ENCODE assay signal across 30 cellular contexts in genomic region chr9:22039258-22039657, GRCh38. TPM values are rescaled to one million over a fixed set of nuclear protein-coding genes. Genes with fewer than 3 reads are reported as not detected.
DNase-seq lines count a peak whose midpoint lies in the region; ATAC-seq and TF ChIP-seq lines count a peak whose summit lies in the region.
"Had no signal": no experiment of that assay in that cellular context is flagged by ENCODE, and none has a peak within 500 bp of the region (broad histone marks: within the 10 kb centered on the region; RNA-seq: fewer than 3 reads in every experiment).

No MANE protein-coding gene starts in this region.

- H2AFZ ChIP-seq in smooth muscle cell (ENCODE audit: low read depth), result no peak overlapping the region

- peak overlapping the region; percentile 84 for H3K27ac ChIP-seq in smooth muscle cell (ENCODE audit: low read depth)
- H3K27ac ChIP-seq: brain microvascular endothelial cell, heart left ventricle, lower lobe of right lung, prostate gland, sigmoid colon, upper lobe of left lung had no signal

- H4K20me1 ChIP-seq in smooth muscle cell (ENCODE audit: low read depth), result no peaks in the 10 kb centered on the region

- WGBS in smooth muscle cell (ENCODE audit: low lambda C conversion rate), result 71% methylated on average over 3 of the region's 3 CpGs

- no peaks in the 10 kb centered on the region for H3K27me3 ChIP-seq in smooth muscle cell (ENCODE audit: low read depth)
- H3K27me3 ChIP-seq: brain microvascular endothelial cell, heart left ventricle, sigmoid colon, upper lobe of left lung had no signal

- peak overlapping the region; percentile 15 for H3K9ac ChIP-seq in smooth muscle cell (ENCODE audit: low read depth)

- DNase-seq in NCI-H69 (lab: John Stamatoyannopoulos, UW) (peak; percentile 9), amniotic epithelial cell (ENCODE audit: low read depth) (peak; percentile 69), fibroblast of villous mesenchyme (ENCODE audit: low read depth) (peak; percentile 73), smooth muscle cell (lab: John Stamatoyannopoulos, UW; ENCODE audit: unreplicated experiment) (no peak), NCI-H187 (lab: John Stamatoyannopoulos, UW) (no peak)
- DNase-seq: activated CD4-positive, alpha-beta T cell treated with anti-CD3 and anti-CD28 coated beads, Interleukin-2, amount 50 U/mL, for 48 hours; activated CD8-positive, alpha-beta memory T cell treated with anti-CD3 and anti-CD28 coated beads, Interleukin-2, amount 50 U/mL, for 4 hours; activated naive CD4-positive, alpha-beta T cell treated with anti-CD3 and anti-CD28 coated beads, Interleukin-2, amount 10 ng/mL, durations not matched to agents 7 days and 5 days; amniotic stem cell; brain microvascular endothelial cell; C1 segment of cervical spinal cord; DMS153; heart left ventricle; HFFc6; kidney; lower lobe of right lung; naive thymus-derived CD8-positive, alpha-beta T cell; NCI-H1105; NCI-H187 treated with DMSO at 0.1 percent for 48 hours; NCI-H524 treated with DMSO at 0.1 percent for 48 hours; nucleus accumbens; SHP77; sigmoid colon; stimulated activated CD4-positive, alpha-beta T cell treated with anti-CD3 and anti-CD28 coated beads, Interleukin-4, amount 100 ng/mL, for 4 hours; upper lobe of left lung had no signal

- H3K4me2 ChIP-seq in smooth muscle cell, result peak overlapping the region; percentile 58

- H3F3A ChIP-seq in smooth muscle cell (ENCODE audit: low read depth), result peaks cover 7% of the 10 kb centered on the region

- ATAC-seq in HG03097 (IDR thresholded peaks at IDR 0.05; ENCODE audit: low FRiP score, unreplicated experiment) (no peak), SK-N-SH treated with all-trans-retinoic acid at 6 μM for 48 hours (no peak)
- ATAC-seq: activated CD4-positive, CD25-positive, alpha-beta regulatory T cell treated with anti-CD3 and anti-CD28 coated beads, Interleukin-2, amount 50 U/mL, for 24 hours; heart left ventricle; K562; lower lobe of right lung; naive thymus-derived CD8-positive, alpha-beta T cell had no signal

- no peaks in the 10 kb centered on the region for H3K36me3 ChIP-seq in smooth muscle cell (ENCODE audit: low read depth)
- H3K36me3 ChIP-seq: brain microvascular endothelial cell, heart left ventricle, lower lobe of right lung, prostate gland, sigmoid colon, upper lobe of left lung had no signal

- H3K4me3 ChIP-seq in fibroblast of villous mesenchyme (ENCODE audit: low read depth, low read length) (no peak overlapping the region), smooth muscle cell (no peak overlapping the region)
- H3K4me3 ChIP-seq: heart left ventricle, K562, lower lobe of right lung, prostate gland, sigmoid colon, upper lobe of left lung had no signal

- no peak for TF ChIP-seq CTCF in fibroblast of villous mesenchyme (IDR thresholded peaks at IDR 0.05; ENCODE audit: insufficient read depth, low read depth, low read length)
- TF ChIP-seq CTCF in smooth muscle cell (IDR thresholded peaks at IDR 0.05; ENCODE audit: borderline replicate concordance, insufficient read depth, poor library complexity, severe bottlenecking), result no peak

- H3K4me1 ChIP-seq in smooth muscle cell (ENCODE audit: low read depth), result peaks cover 6% of the 10 kb centered on the region
- H3K4me1 ChIP-seq: prostate gland had no signal

- no peaks in the 10 kb centered on the region for H3K9me3 ChIP-seq in smooth muscle cell (replicated peaks; ENCODE audit: low read depth)
- H3K9me3 ChIP-seq: heart left ventricle, lower lobe of right lung, prostate gland, sigmoid colon, upper lobe of left lung had no signal

- no peaks in the 10 kb centered on the region for H3K79me2 ChIP-seq in smooth muscle cell (ENCODE audit: low read depth)

TF ChIP-seq in SK-N-SH treated with all-trans-retinoic acid at 6 μM for 48 hours, 23 proteins besides CTCF, POLR2A, EP300 and RAD21:
- TF ChIP-seq, protein P1, sequence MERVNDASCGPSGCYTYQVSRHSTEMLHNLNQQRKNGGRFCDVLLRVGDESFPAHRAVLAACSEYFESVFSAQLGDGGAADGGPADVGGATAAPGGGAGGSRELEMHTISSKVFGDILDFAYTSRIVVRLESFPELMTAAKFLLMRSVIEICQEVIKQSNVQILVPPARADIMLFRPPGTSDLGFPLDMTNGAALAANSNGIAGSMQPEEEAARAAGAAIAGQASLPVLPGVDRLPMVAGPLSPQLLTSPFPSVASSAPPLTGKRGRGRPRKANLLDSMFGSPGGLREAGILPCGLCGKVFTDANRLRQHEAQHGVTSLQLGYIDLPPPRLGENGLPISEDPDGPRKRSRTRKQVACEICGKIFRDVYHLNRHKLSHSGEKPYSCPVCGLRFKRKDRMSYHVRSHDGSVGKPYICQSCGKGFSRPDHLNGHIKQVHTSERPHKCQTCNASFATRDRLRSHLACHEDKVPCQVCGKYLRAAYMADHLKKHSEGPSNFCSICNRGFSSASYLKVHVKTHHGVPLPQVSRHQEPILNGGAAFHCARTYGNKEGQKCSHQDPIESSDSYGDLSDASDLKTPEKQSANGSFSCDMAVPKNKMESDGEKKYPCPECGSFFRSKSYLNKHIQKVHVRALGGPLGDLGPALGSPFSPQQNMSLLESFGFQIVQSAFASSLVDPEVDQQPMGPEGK (CRISPR knock-in tag; IDR thresholded peaks at IDR 0.05; ENCODE audit: borderline replicate concordance), result no peak
- no peak for TF ChIP-seq CREB5 (CRISPR knock-in tag; IDR thresholded peaks at IDR 0.05; ENCODE audit: low read depth)
TF ChIP-seq in SK-N-SH treated with all-trans-retinoic acid at 6 μM for 48 hours: peak in this region for 0.

RNA-seq across cellular contexts. Expression of gene CDKN2B, which starts 30.2 kb away (rescaled TPM):
- 43.2 and 58.3 TPM in 2 replicates for total RNA-seq in fibroblast of villous mesenchyme
- total RNA-seq in smooth muscle cell, result 184 and 192 TPM in 2 replicates
- polyA plus RNA-seq in smooth muscle cell, result 116 and 157 TPM in 2 replicates
- total RNA-seq: K562; naive thymus-derived CD8-positive, alpha-beta T cell had no signal
- polyA plus RNA-seq: K562 had no signal

RNA-seq across cellular contexts. Expression of gene CDKN2B-AS1, which starts 44.7 kb away (rescaled TPM):
- total RNA-seq in fibroblast of villous mesenchyme, result 5.2 and 9.5 TPM in 2 replicates
- total RNA-seq in smooth muscle cell, result 23.7 and 38.5 TPM in 2 replicates
- polyA plus RNA-seq in smooth muscle cell, result 31.7 and 32.7 TPM in 2 replicates
- total RNA-seq: K562 had no signal
- polyA plus RNA-seq: heart left ventricle; K562; naive thymus-derived CD8-positive, alpha-beta T cell had no signal

RNA-seq across cellular contexts. Expression of gene CDKN2A, which starts 45.1 kb away (rescaled TPM):
- total RNA-seq in fibroblast of villous mesenchyme, result 20.7 and 32.5 TPM in 2 replicates
- total RNA-seq in smooth muscle cell, result 66.3 and 69.4 TPM in 2 replicates
- 77.5 and 146 TPM in 2 replicates for polyA plus RNA-seq in smooth muscle cell
- total RNA-seq: K562 had no signal
- polyA plus RNA-seq: heart left ventricle, K562 had no signal

Comparison
In these comparisons a context has a peak if more than half of its experiments do, and no peak if none do; other contexts are left out.
1. DNase-seq: peak in NCI-H69 (single experiment), amniotic epithelial cell (single experiment) and fibroblast of villous mesenchyme (single experiment); none in smooth muscle cell (single experiment) and NCI-H187 (0 of 2).